Comparison of ENCODE assay signal across 9 cellular contexts in the genomic region with DNA sequence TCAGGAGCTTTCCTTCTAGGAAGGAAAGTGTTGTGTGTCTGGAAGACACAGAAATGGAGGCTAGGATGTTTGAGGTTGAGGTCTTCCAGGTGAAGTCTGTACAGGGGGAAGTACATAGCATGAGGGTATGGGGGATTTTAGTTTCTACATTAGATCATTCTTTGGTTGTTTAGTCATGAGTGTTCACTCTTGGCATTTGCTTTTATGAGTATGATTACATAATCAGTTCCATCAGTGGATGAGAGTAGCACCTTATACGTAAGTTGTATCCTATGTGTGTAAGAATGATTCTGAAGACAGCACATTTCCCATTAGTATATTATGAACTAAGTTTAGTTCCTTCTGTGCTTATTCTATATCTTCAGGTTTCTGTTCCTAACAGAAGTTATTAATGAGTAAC. TPM values are rescaled to one million over a fixed set of nuclear protein-coding genes. Genes with fewer than 3 reads are reported as not detected.
A peak's percentile ranks its signal among the peaks of the same experiment; 100 is the strongest.
DNase-seq lines count a peak whose midpoint lies in the region; ATAC-seq and TF ChIP-seq lines count a peak whose summit lies in the region.
"Had no signal": no experiment of that assay in that cellular context is flagged by ENCODE, and none has a peak within 500 bp of the region (broad histone marks: within the 10 kb centered on the region; RNA-seq: fewer than 3 reads in every experiment).

No MANE protein-coding gene starts in this region.

- H3K9me3 Mint-ChIP-seq in CD14-positive monocyte (peaks cover 5 to 17% (median 8%) of the 10 kb centered on the region in 7 donors), mesothelial cell of epicardium (peaks cover 9% of the 10 kb centered on the region)
- H3K9me3 Mint-ChIP-seq in activated naive CD8-positive, alpha-beta T cell treated with anti-CD3 and anti-CD28 coated beads, Interleukin-2, amount 10 ng/mL, durations not matched to agents 7 days and 5 days = peaks cover 4% of the 10 kb centered on the region

- H3K27ac Mint-ChIP-seq in CD14-positive monocyte = peak overlapping the region in 2 of 7 donors; percentile 67 to 89
- H3K27ac Mint-ChIP-seq in activated naive CD8-positive, alpha-beta T cell treated with anti-CD3 and anti-CD28 coated beads, Interleukin-2, amount 10 ng/mL, durations not matched to agents 7 days and 5 days = peak overlapping the region; percentile 87
- H3K27ac Mint-ChIP-seq in mesothelial cell of epicardium = peak overlapping the region; percentile 88

- ATAC-seq in activated naive CD8-positive, alpha-beta T cell treated with anti-CD3 and anti-CD28 coated beads, Interleukin-2, amount 10 ng/mL, durations not matched to agents 7 days and 5 days (ENCODE audit: low read depth) = no peak
- ATAC-seq in HG03442 (IDR thresholded peaks at IDR 0.05; ENCODE audit: unreplicated experiment) = no peak

- POLR2A ChIA-PET in activated naive CD8-positive, alpha-beta T cell treated with anti-CD3 and anti-CD28 coated beads, Interleukin-2, amount 10 ng/mL, durations not matched to agents 7 days and 5 days (lab: Charles Lee) = no interaction called here

- H3K36me3 ChIP-seq in HAP-1 (replicated peaks) (0 out of 2 replicates have a peak, but pooled peaks cover 2% of the 10 kb centered on the region), tibial nerve (no peaks in the 10 kb centered on the region)
- H3K36me3 ChIP-seq: sigmoid colon had no signal

- WGBS in tibial nerve, 2 donors = 86 to 94% methylated on average over 1 of the region's 1 CpG

- no peak for TF ChIP-seq CTCF in CD14-positive monocyte (IDR thresholded peaks at IDR 0.05)
- TF ChIP-seq CTCF in mesothelial cell of epicardium (IDR thresholded peaks at IDR 0.05; ENCODE audit: unreplicated experiment) = no peak
- TF ChIP-seq CTCF in tibial nerve (IDR thresholded peaks at IDR 0.05) = no peak

- intact Hi-C loops in CD14-positive monocyte (cut with micrococcal nuclease) = loop anchor here (5.0 to 10.0 kb wide), 6 partner anchors 93 to 1227 kb away; a partner anchor contains a TSS

- no peak for TF ChIP-seq POLR2A in tibial nerve (IDR thresholded peaks at IDR 0.05)

- H3K27me3 Mint-ChIP-seq in CD14-positive monocyte (ENCODE audit: low read depth in 3 of 3) = peaks cover 13 to 18% (median 14%) of the 10 kb centered on the region in 3 donors
- no peaks in the 10 kb centered on the region for H3K27me3 Mint-ChIP-seq in activated naive CD8-positive, alpha-beta T cell treated with anti-CD3 and anti-CD28 coated beads, Interleukin-2, amount 10 ng/mL, durations not matched to agents 7 days and 5 days
- H3K27me3 Mint-ChIP-seq in mesothelial cell of epicardium (ENCODE audit: low read depth) = peaks cover 13% of the 10 kb centered on the region

- H3K4me3 ChIP-seq in HAP-1 = peak overlapping the region; percentile 40
- no peak overlapping the region for H3K4me3 ChIP-seq in tibial nerve

- H3K4me1 Mint-ChIP-seq in CD14-positive monocyte (peaks cover 59% of the 10 kb centered on the region), mesothelial cell of epicardium (peaks cover 55% of the 10 kb centered on the region)
- peaks cover 47% of the 10 kb centered on the region for H3K4me1 Mint-ChIP-seq in activated naive CD8-positive, alpha-beta T cell treated with anti-CD3 and anti-CD28 coated beads, Interleukin-2, amount 10 ng/mL, durations not matched to agents 7 days and 5 days

- peaks cover 2% of the 10 kb centered on the region; the same call in 1 of the 2 replicates for H3K9me3 ChIP-seq in HAP-1
- peaks cover 0 to 6% (median 0%) of the 10 kb centered on the region in 4 donors for H3K9me3 ChIP-seq in tibial nerve

- H3K4me1 ChIP-seq in HAP-1 (peaks cover 29% of the 10 kb centered on the region), tibial nerve (peaks cover 0 to 41% (median 15%) of the 10 kb centered on the region in 4 donors)

- in situ Hi-C loops in HAP-1 (cut with MboI; ENCODE audit: low sequenced_read_pairs) = no loop called here

- H3K36me3 Mint-ChIP-seq in CD14-positive monocyte (peaks cover 1 to 3% of the 10 kb centered on the region in 2 donors), mesothelial cell of epicardium (peaks cover 9% of the 10 kb centered on the region)
- peaks cover 19% of the 10 kb centered on the region for H3K36me3 Mint-ChIP-seq in activated naive CD8-positive, alpha-beta T cell treated with anti-CD3 and anti-CD28 coated beads, Interleukin-2, amount 10 ng/mL, durations not matched to agents 7 days and 5 days

- H3K4me3 Mint-ChIP-seq in CD14-positive monocyte (peak overlapping the region; percentile 87 to 91), mesothelial cell of epicardium (peak overlapping the region; percentile 87)
- H3K4me3 Mint-ChIP-seq in activated naive CD8-positive, alpha-beta T cell treated with anti-CD3 and anti-CD28 coated beads, Interleukin-2, amount 10 ng/mL, durations not matched to agents 7 days and 5 days = peak overlapping the region; percentile 88

- TF ChIP-seq EP300 in tibial nerve (IDR thresholded peaks at IDR 0.05) = no peak

- no peaks in the 10 kb centered on the region for H3K27me3 ChIP-seq in HAP-1 (ENCODE audit: low read depth)
- H3K27me3 ChIP-seq in tibial nerve = no peaks in the 10 kb centered on the region
- H3K27me3 ChIP-seq: sigmoid colon had no signal

- DNase-seq in CD14-positive monocyte (ENCODE audit: low spot score) (no peak), HAP-1 (ENCODE audit: low spot score in 2 of 2) (no peak), mesothelial cell of epicardium (ENCODE audit: low spot score in 2 of 2, unreplicated experiment in 2 of 2) (no peak), pons (ENCODE audit: low spot score) (no peak), tibial nerve (ENCODE audit: low spot score in 2 of 2) (no peak)
- DNase-seq in activated naive CD8-positive, alpha-beta T cell treated with anti-CD3 and anti-CD28 coated beads, Interleukin-2, amount 10 ng/mL, durations not matched to agents 7 days and 5 days = no peak
- no peak for DNase-seq in stimulated activated CD4-positive, alpha-beta T cell treated with anti-CD3 and anti-CD28 coated beads, Interleukin-4, amount 100 ng/mL, for 4 hours
- DNase-seq: sigmoid colon had no signal

- no peak overlapping the region for H3K27ac ChIP-seq in tibial nerve

RNA-seq across cellular contexts. Expression of a gene that starts 1.9 kb away (rescaled TPM):
- 1 to 10 TPM; 2.9 to 4.2 TPM for polyA plus RNA-seq in CD14-positive monocyte
- total RNA-seq in activated naive CD8-positive, alpha-beta T cell treated with anti-CD3 and anti-CD28 coated beads, Interleukin-2, amount 10 ng/mL, durations not matched to agents 7 days and 5 days = 10 to 100 TPM; 44.0 to 46.7 TPM
- total RNA-seq in mesothelial cell of epicardium (104 to 112 TPM (median 109 TPM) in 3 replicates), tibial nerve (10 to 100 TPM; 20.3 to 37.5 (median 31.7) TPM)
